ENCODE assay signal across 35 cellular contexts in the genomic region with DNA sequence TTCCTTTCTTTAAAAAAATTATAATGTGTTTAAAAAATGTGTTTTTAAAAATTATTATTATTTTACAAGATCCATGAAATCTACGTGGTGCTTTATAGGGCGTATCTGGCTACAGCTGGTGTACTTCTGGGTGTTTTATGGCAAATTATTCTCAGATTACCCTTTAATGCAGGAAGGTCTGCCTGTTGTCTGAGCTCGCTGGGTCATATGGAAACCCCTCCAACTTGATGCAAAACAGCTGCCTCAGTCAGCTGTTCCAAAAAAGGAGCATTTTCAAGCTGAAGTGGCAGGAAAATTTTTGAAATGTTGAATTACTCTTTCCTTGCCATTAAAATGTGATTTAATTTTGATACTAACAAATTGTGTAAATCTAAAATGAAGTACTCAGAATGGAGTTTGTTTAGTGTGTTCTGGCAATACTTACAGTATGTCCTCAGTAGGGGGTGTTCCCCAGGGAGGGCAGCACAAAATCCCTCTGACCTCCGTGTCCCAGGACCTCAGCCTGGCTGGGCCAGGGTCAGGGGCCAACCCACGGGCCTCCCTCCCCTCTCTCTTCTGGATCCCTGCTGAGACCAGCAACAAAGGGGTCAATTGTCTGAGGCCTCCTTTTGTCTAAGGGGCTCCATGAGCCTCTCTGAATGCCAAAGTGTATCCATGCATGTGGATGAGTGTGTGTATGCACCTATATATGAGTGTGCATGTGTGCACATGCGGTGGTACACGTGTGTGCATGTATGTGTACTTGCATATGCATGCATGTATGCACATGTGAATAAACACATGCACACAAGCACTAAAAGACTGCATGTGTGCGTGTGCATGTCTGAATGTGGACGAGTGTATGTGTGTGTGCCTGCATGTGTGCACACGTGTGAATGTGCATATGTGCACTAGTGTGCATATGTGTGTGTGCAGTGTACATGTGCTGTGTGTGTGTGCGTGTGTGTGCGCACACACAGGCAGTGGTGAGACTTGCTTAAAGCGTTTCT.
DNase-seq lines count a peak whose midpoint lies in the region; ATAC-seq, FAIRE-seq and TF ChIP-seq lines count a peak whose summit lies in the region.
"Had no signal": no experiment of that assay in that cellular context is flagged by ENCODE, and none has a peak within 500 bp of the region (broad histone marks: within the 10 kb centered on the region; RNA-seq: fewer than 3 reads in every experiment).

No MANE protein-coding gene starts in this region.

- H2BK15ac ChIP-seq in IMR-90 (ENCODE audit: low read depth, low read length) = no peak overlapping the region
- no peak overlapping the region for H2BK15ac ChIP-seq in mesenchymal stem cell (ENCODE audit: low read depth, poor library complexity, severe bottlenecking)

- peaks cover 67% of the 10 kb centered on the region for H3K4me1 Mint-ChIP-seq in GM23338

- H3K9me2 ChIP-seq in GM23338 (ENCODE audit: insufficient read depth) = no peaks in the 10 kb centered on the region

- TF ChIP-seq CTCF in GM23338 (conservative IDR thresholded peaks at IDR 0.05; ENCODE audit: low read depth in 2 of 2) = no peak
- TF ChIP-seq CTCF in IMR-90 (conservative IDR thresholded peaks at IDR 0.05; ENCODE audit: low read depth, low read length) = no peak
- TF ChIP-seq CTCF in bronchial epithelial cell (IDR thresholded peaks at IDR 0.05; ENCODE audit: insufficient read depth, low read length, severe bottlenecking) = no peak
- TF ChIP-seq CTCF in tibial artery (IDR thresholded peaks at IDR 0.05) = no peak

- POLR2A ChIA-PET in IMR-90 (lab: Charles Lee; ENCODE audit: unreplicated experiment) = no interaction called here

- H3K27me3 Mint-ChIP-seq in GM23338 (ENCODE audit: insufficient read depth, low read depth, poor library complexity) = no peaks in the 10 kb centered on the region
- H3K27me3 Mint-ChIP-seq: type B pancreatic cell had no signal

- H2BK20ac ChIP-seq in IMR-90 (ENCODE audit: low read depth, low read length) = no peak overlapping the region

- H2AK9ac ChIP-seq in IMR-90 (replicated peaks; ENCODE audit: low read depth, low read length, poor library complexity) = no peak overlapping the region

- intact Hi-C loops in IMR-90 (cut with micrococcal nuclease) = no loop called here
- intact Hi-C loops in tibial artery (cut with DNase I; ENCODE audit: low total_unique reads) = no loop called here

- H4K91ac ChIP-seq in IMR-90 (ENCODE audit: insufficient read depth, low read depth, low read length) (no peak overlapping the region), mesenchymal stem cell (ENCODE audit: low read length) (peak overlapping the region; percentile 43)

- no peaks in the 10 kb centered on the region for H3K9me3 ChIP-seq in IMR-90 (ENCODE audit: control insufficient read depth, insufficient read depth, low read length)
- H3K9me3 ChIP-seq in mesenchymal stem cell (ENCODE audit: control insufficient read depth, low read length) = no peaks in the 10 kb centered on the region
- H3K9me3 ChIP-seq in tibial artery = no peaks in the 10 kb centered on the region
- H3K9me3 ChIP-seq: BE2C, pancreas, spleen had no signal

- H2BK12ac ChIP-seq in mesenchymal stem cell (ENCODE audit: low read length in 2 of 2) = no peak overlapping the region

- H3K27ac ChIP-seq in GM23338 (ENCODE audit: low read depth) (no peak overlapping the region; the same call in 1 of the 2 replicates), IMR-90 (ENCODE audit: insufficient read depth, low read length) (no peak overlapping the region), mesenchymal stem cell (ENCODE audit: low read length, poor library complexity, severe bottlenecking) (no peak overlapping the region), tibial artery (no peak overlapping the region)
- H3K27ac ChIP-seq: HL-60, pancreas, spleen had no signal

- no peaks in the 10 kb centered on the region for H3K79me1 ChIP-seq in IMR-90 (ENCODE audit: low read depth in 1 of 2, low read length in 2 of 2)
- H3K79me1 ChIP-seq in mesenchymal stem cell (replicated peaks; ENCODE audit: low read length, poor library complexity, severe bottlenecking) = no peaks in the 10 kb centered on the region

- peaks cover 10% of the 10 kb centered on the region; the same call in 1 of the 2 replicates for H3F3A ChIP-seq in GM23338 (replicated peaks; ENCODE audit: low read depth)

- H3K9me3 Mint-ChIP-seq in GM23338 = no peaks in the 10 kb centered on the region
- H3K9me3 Mint-ChIP-seq: activated CD8-positive, alpha-beta T cell treated with anti-CD3 and anti-CD28 coated beads for 36 hours; dendritic cell treated with granulocyte-macrophage colony-stimulating factor and Interleukin-4, amounts not matched to agents 40 ng/mL and 50 ng/mL, for 4 days; HFFc6; mesothelial cell of epicardium; naive thymus-derived CD4-positive, alpha-beta T cell; T-helper 1 cell treated with Interleukin-12 subunit alpha and Interleukin-12 subunit beta and Interleukin-4 antibody, amounts not matched to agents 30 μg/mL and 1 μg/mL, for 36 hours; type B pancreatic cell had no signal

- H3K36me3 Mint-ChIP-seq in GM23338 (ENCODE audit: low read depth) = no peaks in the 10 kb centered on the region
- H3K36me3 Mint-ChIP-seq: activated naive CD8-positive, alpha-beta T cell; mesothelial cell of epicardium; naive thymus-derived CD4-positive, alpha-beta T cell; type B pancreatic cell had no signal

- whole genome bisulfite sequencing in IMR-90 (ENCODE audit: extremely low coverage in 2 of 2, insufficient read length in 1 of 2), 2 experiments = 61% methylated on average over 4 of the region's 13 CpGs; no CpG with 5 or more reads in 1 of the 2 experiments
- WGBS in mesenchymal stem cell = 62% methylated on average over 13 of the region's 13 CpGs

- H3K27me3 ChIP-seq in GM23338 (ENCODE audit: insufficient read depth) (no peaks in the 10 kb centered on the region), IMR-90 (ENCODE audit: control insufficient read depth, insufficient read depth, low read length) (peaks cover 24% of the 10 kb centered on the region), bronchial epithelial cell (ENCODE audit: control insufficient read depth, insufficient read depth, low read length) (peaks cover 2% of the 10 kb centered on the region), mesenchymal stem cell (ENCODE audit: control insufficient read depth in 1 of 2, insufficient read depth in 1 of 2, low read length in 2 of 2) (peaks cover 59 to 72% of the 10 kb centered on the region in 2 experiments), tibial artery (peaks cover 0 to 7% of the 10 kb centered on the region in 2 donors)
- H3K27me3 ChIP-seq: BE2C, pancreas, spleen had no signal

- ATAC-seq in GM23338 (peak; percentile 76), IMR-90 (ENCODE audit: low read depth) (no peak)
- ATAC-seq: activated CD8-positive, alpha-beta T cell treated with anti-CD3 and anti-CD28 coated beads for 36 hours; left ventricle myocardium superior; naive thymus-derived CD4-positive, alpha-beta T cell; pancreas had no signal

- H2BK5ac ChIP-seq in IMR-90 (ENCODE audit: low read depth, low read length, poor library complexity, severe bottlenecking) (no peak overlapping the region), mesenchymal stem cell (ENCODE audit: low read depth, low read length, poor library complexity, severe bottlenecking) (no peak overlapping the region)

- no peak overlapping the region for H4K5ac ChIP-seq in IMR-90 (ENCODE audit: low read depth, low read length)

- H3K9ac ChIP-seq in IMR-90 (ENCODE audit: low read depth, low read length) (no peak overlapping the region), mesenchymal stem cell (ENCODE audit: low read length) (no peak overlapping the region)

- no peaks in the 10 kb centered on the region for H3K79me2 ChIP-seq in GM23338 (replicated peaks; ENCODE audit: insufficient read depth)

- H3K4ac ChIP-seq in IMR-90 (ENCODE audit: low read depth, low read length) (no peak overlapping the region), mesenchymal stem cell (ENCODE audit: low read depth in 1 of 2, low read length in 2 of 2) (no peak overlapping the region)

- H3K56ac ChIP-seq in IMR-90 (ENCODE audit: extremely low read depth, insufficient read depth, low read length) = no peak overlapping the region

- H2BK120ac ChIP-seq in IMR-90 (ENCODE audit: low read depth, low read length) (no peak overlapping the region), mesenchymal stem cell (ENCODE audit: low read depth, low read length) (no peak overlapping the region)

- H4K20me1 ChIP-seq in GM23338 (replicated peaks; ENCODE audit: insufficient read depth) = no peaks in the 10 kb centered on the region
- no peaks in the 10 kb centered on the region for H4K20me1 ChIP-seq in IMR-90 (ENCODE audit: insufficient read depth, low read length)

- H3K18ac ChIP-seq in IMR-90 (ENCODE audit: low read depth, low read length) (no peak overlapping the region), mesenchymal stem cell (ENCODE audit: low read depth in 1 of 2, low read length in 2 of 2) (no peak overlapping the region)

- peak; percentile 23 for FAIRE-seq in bronchial epithelial cell (lab: Jason Lieb, UNC)
- FAIRE-seq: endometrium, frontal cortex, pancreas had no signal

- peak; percentile 59 for DNase-seq in GM23338 (ENCODE audit: low spot score)
- no peak for DNase-seq in IMR-90
- no peak for DNase-seq in bronchial epithelial cell (ENCODE audit: low read depth)
- DNase-seq in mesenchymal stem cell = no peak
- DNase-seq in COLO829 (ENCODE audit: low spot score) = no peak
- DNase-seq in tibial artery = no peak
- DNase-seq in stimulated activated CD4-positive, alpha-beta T cell treated with anti-CD3 and anti-CD28 coated beads, Interleukin-15, amount 100 ng/mL, for 24 hours = no peak
- DNase-seq in HPDE6-E6E7 (ENCODE audit: extremely low spot score) = no peak
- DNase-seq: ACHN; activated CD4-positive, alpha-beta T cell treated with anti-CD3 and anti-CD28 coated beads for 1 hour; activated CD8-positive, alpha-beta T cell treated with anti-CD3 and anti-CD28 coated beads for 36 hours; activated effector memory CD4-positive, alpha-beta T cell treated with Interleukin-2 at 50 U/mL for 16 hours; aorta; BE2C; central memory CD4-positive, alpha-beta T cell; HFFc6; hippocampal formation; islet precursor cell; left ventricle myocardium superior; naive thymus-derived CD4-positive, alpha-beta T cell; NCI-H1105 treated with DMSO at 0.1 percent for 48 hours; NCI-H2029; NCI-H345; NCI-H748 treated with DMSO at 0.1 percent for 48 hours; pancreas; spleen; stimulated activated CD4-positive, alpha-beta T cell treated with anti-CD3 and anti-CD28 coated beads, Interleukin-2, amount 100 ng/mL, for 48 hours had no signal

- in situ Hi-C loops in IMR-90 (cut with MboI; ENCODE audit: low sequenced_read_pairs) = no loop called here

- no peak for TF ChIP-seq POLR2A in IMR-90 (IDR thresholded peaks at IDR 0.05; ENCODE audit: low read depth, low read length)

- H2AFZ ChIP-seq in GM23338 (no peak overlapping the region), IMR-90 (replicated peaks; ENCODE audit: low read length, poor library complexity) (peak overlapping the region; percentile 41), mesenchymal stem cell (ENCODE audit: low read depth, low read length) (no peak overlapping the region)

- no peak overlapping the region for H3K23ac ChIP-seq in IMR-90 (ENCODE audit: low read depth, low read length)
- no peak overlapping the region for H3K23ac ChIP-seq in mesenchymal stem cell (ENCODE audit: low read length in 2 of 2)

- CTCF ChIA-PET in IMR-90 (lab: Yijun Ruan, JAX) = no interaction called here

- H4K8ac ChIP-seq in IMR-90 (ENCODE audit: low read depth in 2 of 2, low read length in 2 of 2) = no peak overlapping the region
- H4K8ac ChIP-seq in mesenchymal stem cell (ENCODE audit: low read length) = no peak overlapping the region

- no peak overlapping the region for H3K4me3 Mint-ChIP-seq in GM23338
- H3K4me3 Mint-ChIP-seq: activated CD8-positive, alpha-beta T cell treated with anti-CD3 and anti-CD28 coated beads for 36 hours; activated naive CD8-positive, alpha-beta T cell; dendritic cell treated with granulocyte-macrophage colony-stimulating factor and Interleukin-4, amounts not matched to agents 40 ng/mL and 50 ng/mL, for 4 days; HFFc6; mesothelial cell of epicardium; naive thymus-derived CD4-positive, alpha-beta T cell; T-helper 1 cell treated with Interleukin-12 subunit alpha and Interleukin-12 subunit beta and Interleukin-4 antibody, amounts not matched to agents 30 μg/mL and 1 μg/mL, for 36 hours; type B pancreatic cell had no signal

- no peak overlapping the region for H3K14ac ChIP-seq in IMR-90 (replicated peaks; ENCODE audit: low read depth, low read length)
- no peak overlapping the region for H3K14ac ChIP-seq in mesenchymal stem cell (ENCODE audit: low read length in 2 of 2)

- peak overlapping the region; percentile 70; the same call in 1 of the 2 replicates for H3K27ac Mint-ChIP-seq in GM23338
- H3K27ac Mint-ChIP-seq: activated CD8-positive, alpha-beta T cell treated with anti-CD3 and anti-CD28 coated beads for 36 hours; activated naive CD8-positive, alpha-beta T cell; dendritic cell treated with granulocyte-macrophage colony-stimulating factor and Interleukin-4, amounts not matched to agents 40 ng/mL and 50 ng/mL, for 4 days; HFFc6; mesothelial cell of epicardium; naive thymus-derived CD4-positive, alpha-beta T cell; T-helper 1 cell treated with Interleukin-12 subunit alpha and Interleukin-12 subunit beta and Interleukin-4 antibody, amounts not matched to agents 30 μg/mL and 1 μg/mL, for 36 hours; type B pancreatic cell had no signal

- BruUV-seq in IMR-90 (replicated peaks; lab: Mats Ljungman, UMichigan) = no TSS peak

- H3K4me2 ChIP-seq in GM23338 = peak overlapping the region; percentile 68
- no peak overlapping the region for H3K4me2 ChIP-seq in IMR-90 (ENCODE audit: low read depth, low read length)
- H3K4me2 ChIP-seq in mesenchymal stem cell (ENCODE audit: low read length, poor library complexity, severe bottlenecking) = no peak overlapping the region

- dilution Hi-C loops in IMR-90 (cut with HindIII; ENCODE audit: low sequenced_read_pairs, unreplicated experiment) = no loop called here

- H2AK5ac ChIP-seq in IMR-90 (ENCODE audit: low read depth, low read length) = no peak overlapping the region
- H2AK5ac ChIP-seq in mesenchymal stem cell (ENCODE audit: low read length, severe bottlenecking) = no peak overlapping the region

- H3K4me1 ChIP-seq in GM23338 (ENCODE audit: insufficient read depth) = peaks cover 70% of the 10 kb centered on the region
- no peaks in the 10 kb centered on the region for H3K4me1 ChIP-seq in IMR-90 (ENCODE audit: control insufficient read depth, insufficient read depth, low read length)
- H3K4me1 ChIP-seq in mesenchymal stem cell (ENCODE audit: control insufficient read depth, insufficient read depth, low read depth, low read length) = no peaks in the 10 kb centered on the region
- H3K4me1 ChIP-seq in tibial artery = no peaks in the 10 kb centered on the region
- H3K4me1 ChIP-seq: BE2C, pancreas, spleen had no signal

- TF ChIP-seq RAD21 in IMR-90 (IDR thresholded peaks at IDR 0.05; ENCODE audit: low read length) = no peak

- H3K4me3 ChIP-seq in GM23338 = no peak overlapping the region
- H3K4me3 ChIP-seq in IMR-90 (ENCODE audit: insufficient read depth, low read depth, low read length) = no peak overlapping the region
- H3K4me3 ChIP-seq in bronchial epithelial cell (ENCODE audit: low read depth, low read length) = no peak overlapping the region
- no peak overlapping the region for H3K4me3 ChIP-seq in mesenchymal stem cell (ENCODE audit: insufficient read depth in 1 of 2, low read depth in 1 of 2, low read length in 2 of 2)
- no peak overlapping the region for H3K4me3 ChIP-seq in tibial artery
- H3K4me3 ChIP-seq: pancreas, spleen had no signal

- 0 out of 2 replicates have a peak, but pooled peaks cover 3% of the 10 kb centered on the region for H3K9me1 ChIP-seq in IMR-90 (ENCODE audit: insufficient read depth, low read length)

- H3K36me3 ChIP-seq in GM23338 (ENCODE audit: insufficient read depth) = no peaks in the 10 kb centered on the region
- H3K36me3 ChIP-seq in IMR-90 (ENCODE audit: control insufficient read depth, insufficient read depth, low read length) = no peaks in the 10 kb centered on the region
- H3K36me3 ChIP-seq in bronchial epithelial cell (ENCODE audit: control insufficient read depth, insufficient read depth, low read length) = no peaks in the 10 kb centered on the region
- no peaks in the 10 kb centered on the region for H3K36me3 ChIP-seq in mesenchymal stem cell (ENCODE audit: control insufficient read depth in 1 of 2, insufficient read depth in 2 of 2, low read depth in 1 of 2, low read length in 2 of 2)
- H3K36me3 ChIP-seq in tibial artery = no peaks in the 10 kb centered on the region
- H3K36me3 ChIP-seq: BE2C, pancreas, spleen had no signal
